Comparison of ENCODE assay signal across 18 cellular contexts in the genomic region with DNA sequence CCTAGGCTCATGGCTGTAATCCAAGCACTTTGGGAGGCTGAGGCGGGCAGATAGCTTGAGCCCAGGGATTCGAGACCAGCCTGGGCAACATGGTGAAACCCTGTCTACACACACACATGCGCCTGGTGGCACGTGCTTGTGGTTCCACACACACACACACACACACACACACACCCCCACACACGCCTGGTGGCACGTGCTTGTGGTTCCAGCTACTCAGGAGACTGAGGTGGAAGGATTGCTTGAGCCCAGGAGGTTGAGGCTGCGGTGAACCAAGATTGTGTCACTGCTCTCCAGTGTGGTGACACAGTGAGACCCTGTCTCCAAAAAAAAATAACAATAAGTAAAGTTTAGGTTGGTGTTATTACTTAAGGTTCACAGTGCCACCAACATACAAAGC.
A peak's percentile ranks its signal among the peaks of the same experiment; 100 is the strongest.
DNase-seq lines count a peak whose midpoint lies in the region; ATAC-seq and TF ChIP-seq lines count a peak whose summit lies in the region.
"Had no signal": no experiment of that assay in that cellular context is flagged by ENCODE, and none has a peak within 500 bp of the region (broad histone marks: within the 10 kb centered on the region; RNA-seq: fewer than 3 reads in every experiment).

No MANE protein-coding gene starts in this region.

- H3K4me1 Mint-ChIP-seq in natural killer cell: peaks cover 80 to 81% of the 10 kb centered on the region in 2 donors

- no peak for TF ChIP-seq POLR2A in thyroid gland (IDR thresholded peaks at IDR 0.05)

- DNase-seq in stimulated activated CD4-positive, alpha-beta T cell treated with anti-CD3 and anti-CD28 coated beads, Interleukin-15, amount 100 ng/mL, for 48 hours (ENCODE audit: low read depth in 2 of 2): peak; percentile 15 to 30
- DNase-seq in stimulated activated CD4-positive, alpha-beta T cell treated with anti-CD3 and anti-CD28 coated beads, Interleukin-12 subunit alpha, Interleukin-12 subunit beta, amount 100 ng/mL, for 4 hours: no peak
- peak; percentile 67 for DNase-seq in activated CD8-positive, alpha-beta memory T cell treated with anti-CD3 and anti-CD28 coated beads, Interleukin-2, amount 50 U/mL, for 4 hours
- DNase-seq in natural killer cell (peak; percentile 39), thyroid gland (no peak)
- DNase-seq: cortex of kidney, DMS 273 treated with DMSO at 0.1 percent for 48 hours, hippocampal formation, NCI-H2171, right cardiac atrium, upper lobe of right lung, WERI-Rb-1 had no signal

- H3K27me3 ChIP-seq in thyroid gland: no peaks in the 10 kb centered on the region
- H3K27me3 ChIP-seq: upper lobe of right lung had no signal

- no peaks in the 10 kb centered on the region for H3K27me3 Mint-ChIP-seq in natural killer cell (ENCODE audit: low read depth in 2 of 2)

- H3K9me3 Mint-ChIP-seq in natural killer cell: no peaks in the 10 kb centered on the region

- no peaks in the 10 kb centered on the region for H3K9me3 ChIP-seq in thyroid gland
- H3K9me3 ChIP-seq: upper lobe of right lung had no signal

- H3K27ac Mint-ChIP-seq in natural killer cell: peak overlapping the region; percentile 39 to 63

- no peak for TF ChIP-seq CTCF in natural killer cell (IDR thresholded peaks at IDR 0.05)
- TF ChIP-seq CTCF in thyroid gland (IDR thresholded peaks at IDR 0.05): no peak

- intact Hi-C loops in natural killer cell (cut with micrococcal nuclease): no loop called here
- intact Hi-C loops in thyroid gland (cut with DNase I): no loop called here

- no peak overlapping the region for H3K4me3 ChIP-seq in thyroid gland (replicated peaks in 1 of 3)
- H3K4me3 ChIP-seq: upper lobe of right lung had no signal

- peak; percentile 65 to 81 (median 73) for ATAC-seq in natural killer cell
- ATAC-seq in activated CD4-positive, CD25-positive, alpha-beta regulatory T cell treated with anti-CD3 and anti-CD28 coated beads, Interleukin-2, amount 50 U/mL, for 24 hours: no peak
- ATAC-seq in GM19328 (IDR thresholded peaks at IDR 0.05; ENCODE audit: unreplicated experiment): no peak
- ATAC-seq in HG02884 (IDR thresholded peaks at IDR 0.05; ENCODE audit: unreplicated experiment): no peak
- ATAC-seq: HCT116, left lobe of liver, right cardiac atrium, SK-N-SH treated with all-trans-retinoic acid at 6 μM for 48 hours, upper lobe of right lung had no signal

- H3K4me1 ChIP-seq in thyroid gland: peaks cover 66 to 82% of the 10 kb centered on the region in 2 donors

- 91 to 93% methylated on average over 5 to 7 of the region's 7 CpGs for WGBS in thyroid gland, 2 donors

- H3K27ac ChIP-seq in thyroid gland: peak overlapping the region in 2 of 3 donors; percentile 51 to 83
- H3K27ac ChIP-seq: upper lobe of right lung, WERI-Rb-1 had no signal

- no peaks in the 10 kb centered on the region for H3K36me3 Mint-ChIP-seq in natural killer cell

- no peaks in the 10 kb centered on the region for H3K36me3 ChIP-seq in thyroid gland
- H3K36me3 ChIP-seq: upper lobe of right lung, WERI-Rb-1 had no signal

- H3K4me3 Mint-ChIP-seq in natural killer cell: peak overlapping the region; percentile 53

Comparison
In these comparisons a context has a peak if more than half of its experiments do, and no peak if none do; other contexts are left out.
1. DNase-seq: peak in stimulated activated CD4-positive, alpha-beta T cell treated with anti-CD3 and anti-CD28 coated beads, Interleukin-15, amount 100 ng/mL, for 48 hours (2 of 2), activated CD8-positive, alpha-beta memory T cell treated with anti-CD3 and anti-CD28 coated beads, Interleukin-2, amount 50 U/mL, for 4 hours (single experiment) and natural killer cell (single experiment); none in stimulated activated CD4-positive, alpha-beta T cell treated with anti-CD3 and anti-CD28 coated beads, Interleukin-12 subunit alpha, Interleukin-12 subunit beta, amount 100 ng/mL, for 4 hours (single experiment) and thyroid gland (0 of 2).
2. ATAC-seq: peak in natural killer cell (3 of 3); none in activated CD4-positive, CD25-positive, alpha-beta regulatory T cell treated with anti-CD3 and anti-CD28 coated beads, Interleukin-2, amount 50 U/mL, for 24 hours (0 of 2), GM19328 (single experiment) and HG02884 (single experiment).